In the genomic region with DNA sequence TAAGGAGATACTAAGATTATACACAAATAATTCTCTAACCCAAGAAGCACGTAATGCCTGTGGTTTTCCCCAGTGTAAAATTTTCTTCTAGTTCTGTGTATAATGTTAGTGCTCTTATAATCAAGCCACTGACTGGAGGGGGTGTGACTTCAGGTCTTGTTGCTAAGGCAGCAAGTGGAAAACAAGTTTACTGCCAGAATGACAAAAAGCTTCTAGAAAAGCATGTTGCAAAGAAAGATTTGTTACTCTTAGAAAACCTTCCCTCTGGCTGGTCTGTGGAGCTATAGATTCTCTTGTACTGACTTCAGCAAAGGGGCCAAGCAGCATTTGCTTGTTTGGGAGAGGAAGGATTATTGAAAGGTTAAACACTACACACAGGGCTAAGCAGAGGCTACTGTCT, we compare ENCODE assay signal across 15 cellular contexts.
DNase-seq lines count a peak whose midpoint lies in the region; ATAC-seq, FAIRE-seq and TF ChIP-seq lines count a peak whose summit lies in the region.
"Had no signal": no experiment of that assay in that cellular context is flagged by ENCODE, and none has a peak within 500 bp of the region (broad histone marks: within the 10 kb centered on the region; RNA-seq: fewer than 3 reads in every experiment).

No MANE protein-coding gene starts in this region.

- no peaks in the 10 kb centered on the region for H3K36me3 Mint-ChIP-seq in activated CD8-positive, alpha-beta memory T cell treated with anti-CD3 and anti-CD28 coated beads, Interleukin-2, amount 10 ng/mL, durations not matched to agents 7 days and 5 days
- peaks cover 2% of the 10 kb centered on the region for H3K36me3 Mint-ChIP-seq in T-helper 17 cell (ENCODE audit: low read depth)

- TF ChIP-seq EP300 in K562 (IDR thresholded peaks at IDR 0.05; ENCODE audit: low read length), result no peak

- DNase-seq in K562 (ENCODE audit: extremely low read depth in 1 of 4, low spot score in 3 of 4), result no peak
- DNase-seq in kidney glomerular epithelial cell (lab: John Stamatoyannopoulos, UW), result peak; percentile 6
- no peak for DNase-seq in smooth muscle cell (lab: John Stamatoyannopoulos, UW; ENCODE audit: unreplicated experiment)
- no peak for DNase-seq in activated CD8-positive, alpha-beta memory T cell treated with anti-CD3 and anti-CD28 coated beads, Interleukin-2, amount 10 ng/mL, durations not matched to agents 7 days and 5 days
- DNase-seq in NCI-H128 (lab: John Stamatoyannopoulos, UW; ENCODE audit: unreplicated experiment), result no peak
- no peak for DNase-seq in T-helper 17 cell
- DNase-seq: activated CD4-positive, alpha-beta T cell treated with anti-CD3 and anti-CD28 coated beads, Interleukin-2, amount 10 ng/mL, durations not matched to agents 24 days and 14 days; naive B cell; NCI-H226; T-helper 1 cell; transverse colon had no signal

- H3K27ac Mint-ChIP-seq in activated CD8-positive, alpha-beta memory T cell treated with anti-CD3 and anti-CD28 coated beads, Interleukin-2, amount 10 ng/mL, durations not matched to agents 7 days and 5 days, result no peak overlapping the region
- no peak overlapping the region for H3K27ac Mint-ChIP-seq in T-helper 17 cell
- H3K27ac Mint-ChIP-seq: activated CD4-positive, alpha-beta T cell treated with anti-CD3 and anti-CD28 coated beads, Interleukin-2, amount 10 ng/mL, durations not matched to agents 24 days and 14 days; activated T-helper 2 cell treated with anti-CD3 and anti-CD28 coated beads, Interferon-gamma antibody, Interleukin-2, Interleukin-4, amounts not matched to agents 10 μg/mL and 5 μg/mL and 100 μg/mL, durations not matched to agents 14 hours and 24 hours and 36 hours had no signal

- no peak for FAIRE-seq in K562 (lab: Jason Lieb, UNC)

- in situ Hi-C loops in K562 (cut with MboI), result no loop called here

- H3K4me1 Mint-ChIP-seq in activated CD8-positive, alpha-beta memory T cell treated with anti-CD3 and anti-CD28 coated beads, Interleukin-2, amount 10 ng/mL, durations not matched to agents 7 days and 5 days, result peaks cover 13% of the 10 kb centered on the region
- H3K4me1 Mint-ChIP-seq in T-helper 17 cell, result peaks cover 3% of the 10 kb centered on the region
- H3K4me1 Mint-ChIP-seq: activated CD4-positive, alpha-beta T cell treated with anti-CD3 and anti-CD28 coated beads, Interleukin-2, amount 10 ng/mL, durations not matched to agents 24 days and 14 days had no signal

- no peak for TF ChIP-seq RAD21 in K562 (CRISPR knock-in tag; conservative IDR thresholded peaks at IDR 0.05 in 1 of 2, IDR thresholded peaks at IDR 0.05 in 1 of 2)

- no peaks in the 10 kb centered on the region for H3K27me3 Mint-ChIP-seq in activated CD8-positive, alpha-beta memory T cell treated with anti-CD3 and anti-CD28 coated beads, Interleukin-2, amount 10 ng/mL, durations not matched to agents 7 days and 5 days
- H3K27me3 Mint-ChIP-seq in T-helper 17 cell, result no peaks in the 10 kb centered on the region
- H3K27me3 Mint-ChIP-seq: activated CD4-positive, alpha-beta T cell treated with anti-CD3 and anti-CD28 coated beads, Interleukin-2, amount 10 ng/mL, durations not matched to agents 24 days and 14 days; naive B cell had no signal

- no peak for TF ChIP-seq POLR2A in K562 (conservative IDR thresholded peaks at IDR 0.05)

- POLR2A ChIA-PET in K562 (lab: Yijun Ruan, JAX), result interaction anchor here (0.6 kb wide), 1 partner anchor 1102 kb away, joined by 3 read pairs; no protein-coding TSS in a partner anchor

- peak overlapping the region; percentile 62 for H3K27ac ChIP-seq in HUES48 (ENCODE audit: low read depth, low read length)
- H3K27ac ChIP-seq in K562 (ENCODE audit: extremely low read depth, low read depth, low read length), result no peak overlapping the region
- H3K27ac ChIP-seq in smooth muscle cell (ENCODE audit: low read depth), result peak overlapping the region; percentile 95
- H3K27ac ChIP-seq: breast epithelium had no signal

- H3K9ac ChIP-seq in HUES48 (ENCODE audit: low read depth, low read length) (no peak overlapping the region), K562 (ENCODE audit: insufficient read depth in 1 of 2, low read depth in 2 of 2, low read length in 2 of 2) (no peak overlapping the region), smooth muscle cell (ENCODE audit: low read depth) (peak overlapping the region; percentile 80)

- H3K4me3 Mint-ChIP-seq in activated CD8-positive, alpha-beta memory T cell treated with anti-CD3 and anti-CD28 coated beads, Interleukin-2, amount 10 ng/mL, durations not matched to agents 7 days and 5 days, result no peak overlapping the region
- no peak overlapping the region for H3K4me3 Mint-ChIP-seq in T-helper 17 cell
- H3K4me3 Mint-ChIP-seq: activated CD4-positive, alpha-beta T cell treated with anti-CD3 and anti-CD28 coated beads, Interleukin-2, amount 10 ng/mL, durations not matched to agents 24 days and 14 days; naive B cell had no signal

- 0% methylated on average over 1 of the region's 1 CpG for WGBS in K562 (ENCODE audit: insufficient coverage, low coverage, missing lambda C conversion rate)
- 3% methylated on average over 1 of the region's 1 CpG for WGBS in smooth muscle cell (ENCODE audit: low lambda C conversion rate)

- no peaks in the 10 kb centered on the region for H3K36me3 ChIP-seq in HUES48 (ENCODE audit: control insufficient read depth, insufficient read depth, low read length)
- no peaks in the 10 kb centered on the region for H3K36me3 ChIP-seq in K562 (ENCODE audit: control insufficient read depth, insufficient read depth, low read length)
- H3K36me3 ChIP-seq in smooth muscle cell (ENCODE audit: low read depth), result no peaks in the 10 kb centered on the region
- H3K36me3 ChIP-seq: breast epithelium, transverse colon had no signal

- CTCF ChIA-PET in K562 (lab: Yijun Ruan, JAX; ENCODE audit: low intra/inter-chr PET ratio), result no interaction called here
- CTCF ChIA-PET in activated CD8-positive, alpha-beta memory T cell treated with anti-CD3 and anti-CD28 coated beads, Interleukin-2, amount 10 ng/mL, durations not matched to agents 7 days and 5 days (lab: Charles Lee), result interaction anchor here (1.0 kb wide), 1 partner anchor 368 kb away, joined by 3 read pairs; no protein-coding TSS in a partner anchor

- H3K9me3 ChIP-seq in HUES48 (ENCODE audit: control insufficient read depth, insufficient read depth, low read length), result no peaks in the 10 kb centered on the region
- H3K9me3 ChIP-seq in K562 (replicated peaks; ENCODE audit: control insufficient read depth, insufficient read depth, low read depth, low read length), result no peaks in the 10 kb centered on the region
- H3K9me3 ChIP-seq in smooth muscle cell (replicated peaks; ENCODE audit: low read depth), result no peaks in the 10 kb centered on the region
- no peaks in the 10 kb centered on the region for H3K9me3 ChIP-seq in T-helper 17 cell (ENCODE audit: control insufficient read depth, low read length, poor library complexity, severe bottlenecking)
- H3K9me3 ChIP-seq: breast epithelium, transverse colon had no signal

- H3K9me1 ChIP-seq in K562 (ENCODE audit: control insufficient read depth, insufficient read depth, low read length), result no peaks in the 10 kb centered on the region

- no peaks in the 10 kb centered on the region for H3F3A ChIP-seq in smooth muscle cell (ENCODE audit: low read depth)

- H3K27me3 ChIP-seq in HUES48 (ENCODE audit: control insufficient read depth, insufficient read depth, low read length) (no peaks in the 10 kb centered on the region), K562 (ENCODE audit: control insufficient read depth in 2 of 2, insufficient read depth in 2 of 2, low read length in 2 of 2) (peaks cover 0 to 3% of the 10 kb centered on the region in 2 experiments; a peak in 1 of 5 replicates), smooth muscle cell (ENCODE audit: low read depth) (no peaks in the 10 kb centered on the region)
- H3K27me3 ChIP-seq: breast epithelium, transverse colon had no signal

- no peaks in the 10 kb centered on the region for H3K9me3 Mint-ChIP-seq in activated CD8-positive, alpha-beta memory T cell treated with anti-CD3 and anti-CD28 coated beads, Interleukin-2, amount 10 ng/mL, durations not matched to agents 7 days and 5 days (ENCODE audit: low read depth)
- H3K9me3 Mint-ChIP-seq: activated CD4-positive, alpha-beta T cell treated with anti-CD3 and anti-CD28 coated beads, Interleukin-2, amount 10 ng/mL, durations not matched to agents 24 days and 14 days; activated T-helper 2 cell treated with anti-CD3 and anti-CD28 coated beads, Interferon-gamma antibody, Interleukin-2, Interleukin-4, amounts not matched to agents 10 μg/mL and 5 μg/mL and 100 μg/mL, durations not matched to agents 14 hours and 24 hours and 36 hours; naive B cell had no signal

- H2AFZ ChIP-seq in K562 (ENCODE audit: low read depth, low read length) (no peak overlapping the region), smooth muscle cell (ENCODE audit: low read depth) (no peak overlapping the region)

- H3K79me2 ChIP-seq in K562 (ENCODE audit: control insufficient read depth, insufficient read depth, low read length), result no peaks in the 10 kb centered on the region
- H3K79me2 ChIP-seq in smooth muscle cell (ENCODE audit: low read depth), result no peaks in the 10 kb centered on the region

- H3K4me1 ChIP-seq in HUES48 (ENCODE audit: control insufficient read depth, insufficient read depth, low read length) (peaks cover 30% of the 10 kb centered on the region), K562 (replicated peaks in 1 of 2; ENCODE audit: control insufficient read depth in 2 of 2, insufficient read depth in 2 of 2, low read length in 2 of 2) (no peaks in the 10 kb centered on the region), smooth muscle cell (ENCODE audit: low read depth) (peaks cover 18% of the 10 kb centered on the region)
- H3K4me1 ChIP-seq: breast epithelium had no signal

- no peak overlapping the region for H3K4me3 ChIP-seq in HUES48 (ENCODE audit: low read depth, low read length)
- no peak overlapping the region for H3K4me3 ChIP-seq in K562
- H3K4me3 ChIP-seq in smooth muscle cell, result no peak overlapping the region
- H3K4me3 ChIP-seq: breast epithelium, transverse colon had no signal

- no peak for TF ChIP-seq CTCF in K562 (IDR thresholded peaks at IDR 0.05 in 2 of 3, conservative IDR thresholded peaks at IDR 0.05 in 1 of 3; ENCODE audit: insufficient read depth in 2 of 3, low read depth in 1 of 3, low read length in 3 of 3)
- TF ChIP-seq CTCF in smooth muscle cell (IDR thresholded peaks at IDR 0.05; ENCODE audit: borderline replicate concordance, insufficient read depth, poor library complexity, severe bottlenecking), result no peak

- H4K20me1 ChIP-seq in K562 (replicated peaks; ENCODE audit: control insufficient read depth, insufficient read depth, low read length), result no peaks in the 10 kb centered on the region
- H4K20me1 ChIP-seq in smooth muscle cell (ENCODE audit: low read depth), result no peaks in the 10 kb centered on the region

- intact Hi-C loops in K562 (cut with micrococcal nuclease), result no loop called here

- no peak overlapping the region for H3K4me2 ChIP-seq in K562 (ENCODE audit: insufficient read depth, low read length)
- peak overlapping the region; percentile 69 for H3K4me2 ChIP-seq in smooth muscle cell

- no TSS peak for BruUV-seq in K562 (replicated peaks; lab: Mats Ljungman, UMichigan)

- no peak for ATAC-seq in K562
- ATAC-seq in activated CD8-positive, alpha-beta memory T cell treated with anti-CD3 and anti-CD28 coated beads, Interleukin-2, amount 10 ng/mL, durations not matched to agents 7 days and 5 days, result no peak
- ATAC-seq in HG02642 (IDR thresholded peaks at IDR 0.05; ENCODE audit: poor library complexity, unreplicated experiment), result no peak
- ATAC-seq in T-helper 17 cell, result no peak

TF ChIP-seq in K562, 482 proteins besides CTCF, POLR2A, EP300 and RAD21 (continues in another document):
- no peak for TF ChIP-seq ZNF263 (CRISPR knock-in tag; IDR thresholded peaks at IDR 0.05; ENCODE audit: borderline replicate concordance)
